Comparison of ENCODE assay signal across 2 cellular contexts in the genomic region with DNA sequence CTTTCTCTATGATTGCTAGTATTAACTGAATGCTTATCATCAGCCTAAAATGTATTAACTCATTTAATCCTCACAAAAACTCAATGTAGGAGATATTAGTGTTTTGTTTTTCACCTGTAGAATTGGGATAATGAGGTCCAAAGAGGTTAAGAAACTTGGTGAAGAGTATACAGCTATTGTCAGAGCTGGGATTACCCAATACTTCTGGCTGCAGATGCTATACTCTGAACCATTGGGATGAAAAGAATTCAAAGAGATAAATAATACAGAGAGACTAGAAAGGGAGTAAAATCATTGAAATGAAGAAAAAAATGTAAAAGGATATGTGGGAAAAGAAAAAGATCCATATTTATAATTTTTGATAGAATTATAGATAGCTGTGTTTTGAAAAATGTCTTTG.
TF ChIP-seq lines count a peak whose summit lies in the region.

No MANE protein-coding gene starts in this region.

TF ChIP-seq in HCT116, 20 proteins besides CTCF, POLR2A, EP300 and RAD21:
- no peak for TF ChIP-seq ELF1 (IDR thresholded peaks at IDR 0.05; ENCODE audit: borderline replicate concordance, low read depth)
- no peak for TF ChIP-seq EZH2phosphoT487 (IDR thresholded peaks at IDR 0.05; ENCODE audit: borderline replicate concordance)
- TF ChIP-seq, protein P1, sequence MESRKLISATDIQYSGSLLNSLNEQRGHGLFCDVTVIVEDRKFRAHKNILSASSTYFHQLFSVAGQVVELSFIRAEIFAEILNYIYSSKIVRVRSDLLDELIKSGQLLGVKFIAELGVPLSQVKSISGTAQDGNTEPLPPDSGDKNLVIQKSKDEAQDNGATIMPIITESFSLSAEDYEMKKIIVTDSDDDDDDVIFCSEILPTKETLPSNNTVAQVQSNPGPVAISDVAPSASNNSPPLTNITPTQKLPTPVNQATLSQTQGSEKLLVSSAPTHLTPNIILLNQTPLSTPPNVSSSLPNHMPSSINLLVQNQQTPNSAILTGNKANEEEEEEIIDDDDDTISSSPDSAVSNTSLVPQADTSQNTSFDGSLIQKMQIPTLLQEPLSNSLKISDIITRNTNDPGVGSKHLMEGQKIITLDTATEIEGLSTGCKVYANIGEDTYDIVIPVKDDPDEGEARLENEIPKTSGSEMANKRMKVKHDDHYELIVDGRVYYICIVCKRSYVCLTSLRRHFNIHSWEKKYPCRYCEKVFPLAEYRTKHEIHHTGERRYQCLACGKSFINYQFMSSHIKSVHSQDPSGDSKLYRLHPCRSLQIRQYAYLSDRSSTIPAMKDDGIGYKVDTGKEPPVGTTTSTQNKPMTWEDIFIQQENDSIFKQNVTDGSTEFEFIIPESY (IDR thresholded peaks at IDR 0.05; ENCODE audit: extremely low read depth, insufficient replicate concordance, low read length), result no peak
- no peak for TF ChIP-seq TCF7L2 (IDR thresholded peaks at IDR 0.05; ENCODE audit: borderline replicate concordance, extremely low read depth, insufficient read depth, insufficient read length)
- no peak for TF ChIP-seq ZNF274 (IDR thresholded peaks at IDR 0.05; ENCODE audit: low read depth, low read length)
- no peak for TF ChIP-seq SRF (IDR thresholded peaks at IDR 0.05; ENCODE audit: low read depth)
- no peak for TF ChIP-seq SIN3A (IDR thresholded peaks at IDR 0.05; ENCODE audit: low read depth)
- TF ChIP-seq EGR1 (IDR thresholded peaks at IDR 0.05; ENCODE audit: low read depth), result no peak
- TF ChIP-seq SP1 (IDR thresholded peaks at IDR 0.05; ENCODE audit: low read depth), result no peak
- TF ChIP-seq YY1 (IDR thresholded peaks at IDR 0.05; ENCODE audit: extremely low read depth, insufficient replicate concordance, low read depth, low read length), result no peak
- TF ChIP-seq CEBPB (IDR thresholded peaks at IDR 0.05; ENCODE audit: low read depth), result no peak
- TF ChIP-seq, protein P2, sequence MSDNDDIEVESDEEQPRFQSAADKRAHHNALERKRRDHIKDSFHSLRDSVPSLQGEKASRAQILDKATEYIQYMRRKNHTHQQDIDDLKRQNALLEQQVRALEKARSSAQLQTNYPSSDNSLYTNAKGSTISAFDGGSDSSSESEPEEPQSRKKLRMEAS (IDR thresholded peaks at IDR 0.05), result no peak
- no peak for TF ChIP-seq POLR2AphosphoS5 (IDR thresholded peaks at IDR 0.05; ENCODE audit: low read depth, low read length)
- no peak for TF ChIP-seq CBX3 (IDR thresholded peaks at IDR 0.05; ENCODE audit: low read depth)
- TF ChIP-seq, protein P3, sequence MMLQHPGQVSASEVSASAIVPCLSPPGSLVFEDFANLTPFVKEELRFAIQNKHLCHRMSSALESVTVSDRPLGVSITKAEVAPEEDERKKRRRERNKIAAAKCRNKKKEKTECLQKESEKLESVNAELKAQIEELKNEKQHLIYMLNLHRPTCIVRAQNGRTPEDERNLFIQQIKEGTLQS (IDR thresholded peaks at IDR 0.05), result no peak
- no peak for TF ChIP-seq FOSL1 (IDR thresholded peaks at IDR 0.05; ENCODE audit: low read depth)
- no peak for TF ChIP-seq JUND (IDR thresholded peaks at IDR 0.05)

TF ChIP-seq in HepG2, 621 proteins besides CTCF, POLR2A, EP300 and RAD21:
- no peak for TF ChIP-seq SP5 (CRISPR knock-in tag; IDR thresholded peaks at IDR 0.05; ENCODE audit: borderline replicate concordance, low read depth)
- TF ChIP-seq, protein P4, sequence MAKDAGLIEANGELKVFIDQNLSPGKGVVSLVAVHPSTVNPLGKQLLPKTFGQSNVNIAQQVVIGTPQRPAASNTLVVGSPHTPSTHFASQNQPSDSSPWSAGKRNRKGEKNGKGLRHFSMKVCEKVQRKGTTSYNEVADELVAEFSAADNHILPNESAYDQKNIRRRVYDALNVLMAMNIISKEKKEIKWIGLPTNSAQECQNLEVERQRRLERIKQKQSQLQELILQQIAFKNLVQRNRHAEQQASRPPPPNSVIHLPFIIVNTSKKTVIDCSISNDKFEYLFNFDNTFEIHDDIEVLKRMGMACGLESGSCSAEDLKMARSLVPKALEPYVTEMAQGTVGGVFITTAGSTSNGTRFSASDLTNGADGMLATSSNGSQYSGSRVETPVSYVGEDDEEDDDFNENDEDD (CRISPR knock-in tag; IDR thresholded peaks at IDR 0.05; ENCODE audit: borderline replicate concordance), result no peak
- no peak for TF ChIP-seq MIXL1 (CRISPR knock-in tag; IDR thresholded peaks at IDR 0.05)
- no peak for TF ChIP-seq NONO (IDR thresholded peaks at IDR 0.05)
- no peak for TF ChIP-seq NONO (CRISPR knock-in tag; conservative IDR thresholded peaks at IDR 0.05)
- TF ChIP-seq, protein P5, sequence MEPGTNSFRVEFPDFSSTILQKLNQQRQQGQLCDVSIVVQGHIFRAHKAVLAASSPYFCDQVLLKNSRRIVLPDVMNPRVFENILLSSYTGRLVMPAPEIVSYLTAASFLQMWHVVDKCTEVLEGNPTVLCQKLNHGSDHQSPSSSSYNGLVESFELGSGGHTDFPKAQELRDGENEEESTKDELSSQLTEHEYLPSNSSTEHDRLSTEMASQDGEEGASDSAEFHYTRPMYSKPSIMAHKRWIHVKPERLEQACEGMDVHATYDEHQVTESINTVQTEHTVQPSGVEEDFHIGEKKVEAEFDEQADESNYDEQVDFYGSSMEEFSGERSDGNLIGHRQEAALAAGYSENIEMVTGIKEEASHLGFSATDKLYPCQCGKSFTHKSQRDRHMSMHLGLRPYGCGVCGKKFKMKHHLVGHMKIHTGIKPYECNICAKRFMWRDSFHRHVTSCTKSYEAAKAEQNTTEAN (CRISPR knock-in tag; conservative IDR thresholded peaks at IDR 0.05), result no peak
- TF ChIP-seq, protein P6, sequence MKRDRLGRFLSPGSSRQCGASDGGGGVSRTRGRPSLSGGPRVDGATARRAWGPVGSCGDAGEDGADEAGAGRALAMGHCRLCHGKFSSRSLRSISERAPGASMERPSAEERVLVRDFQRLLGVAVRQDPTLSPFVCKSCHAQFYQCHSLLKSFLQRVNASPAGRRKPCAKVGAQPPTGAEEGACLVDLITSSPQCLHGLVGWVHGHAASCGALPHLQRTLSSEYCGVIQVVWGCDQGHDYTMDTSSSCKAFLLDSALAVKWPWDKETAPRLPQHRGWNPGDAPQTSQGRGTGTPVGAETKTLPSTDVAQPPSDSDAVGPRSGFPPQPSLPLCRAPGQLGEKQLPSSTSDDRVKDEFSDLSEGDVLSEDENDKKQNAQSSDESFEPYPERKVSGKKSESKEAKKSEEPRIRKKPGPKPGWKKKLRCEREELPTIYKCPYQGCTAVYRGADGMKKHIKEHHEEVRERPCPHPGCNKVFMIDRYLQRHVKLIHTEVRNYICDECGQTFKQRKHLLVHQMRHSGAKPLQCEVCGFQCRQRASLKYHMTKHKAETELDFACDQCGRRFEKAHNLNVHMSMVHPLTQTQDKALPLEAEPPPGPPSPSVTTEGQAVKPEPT (CRISPR knock-in tag; IDR thresholded peaks at IDR 0.05; ENCODE audit: low read depth), result no peak
- no peak for TF ChIP-seq CENPT (CRISPR knock-in tag; IDR thresholded peaks at IDR 0.05; ENCODE audit: low read depth)
- TF ChIP-seq ZNF562 (CRISPR knock-in tag; IDR thresholded peaks at IDR 0.05; ENCODE audit: borderline replicate concordance), result no peak
- no peak for TF ChIP-seq SUZ12 (IDR thresholded peaks at IDR 0.05; ENCODE audit: low read depth, low read length)
- TF ChIP-seq TCF7L2 (IDR thresholded peaks at IDR 0.05; ENCODE audit: low read depth, low read length), result no peak
- TF ChIP-seq HIVEP1 (CRISPR knock-in tag; IDR thresholded peaks at IDR 0.05), result no peak
- TF ChIP-seq MEIS1 (CRISPR knock-in tag; IDR thresholded peaks at IDR 0.05; ENCODE audit: borderline replicate concordance), result no peak
- TF ChIP-seq KLF11 (CRISPR knock-in tag; IDR thresholded peaks at IDR 0.05), result no peak
- no peak for TF ChIP-seq PHF20 (CRISPR knock-in tag; IDR thresholded peaks at IDR 0.05)
- TF ChIP-seq GPN1 (CRISPR knock-in tag; IDR thresholded peaks at IDR 0.05; ENCODE audit: borderline replicate concordance), result no peak
- TF ChIP-seq IKZF4 (CRISPR knock-in tag; IDR thresholded peaks at IDR 0.05; ENCODE audit: borderline replicate concordance, low read depth, not compliant biosample characterization), result no peak
